Comparison of ENCODE assay signal across 2 cellular contexts in the genomic region with DNA sequence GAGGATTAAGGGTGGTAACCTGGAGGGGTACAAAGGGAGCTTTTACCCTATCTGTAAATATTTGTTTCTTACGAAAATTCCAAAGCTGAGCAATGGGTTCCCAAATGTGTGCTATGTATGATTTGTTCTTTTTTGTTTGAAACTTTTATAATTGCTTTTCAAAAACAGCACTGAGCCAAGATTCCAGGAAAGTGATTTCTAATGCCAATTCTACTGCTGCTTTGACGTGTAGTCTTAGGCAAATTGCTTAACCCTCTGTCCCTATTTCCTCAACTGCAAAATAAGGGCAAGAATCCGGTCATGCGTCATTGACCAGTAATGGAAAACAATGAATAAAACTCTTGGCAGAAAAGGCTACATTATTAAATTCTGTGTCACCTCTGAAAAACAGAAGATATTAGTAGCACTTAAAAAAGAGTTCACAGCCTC.
A peak's percentile ranks its signal among the peaks of the same experiment; 100 is the strongest.
TF ChIP-seq lines count a peak whose summit lies in the region.

No MANE protein-coding gene starts in this region.

TF ChIP-seq in endothelial cell of umbilical vein, 7 proteins besides CTCF, POLR2A, EP300 and RAD21:
- TF ChIP-seq EZH2 (IDR thresholded peaks at IDR 0.05; ENCODE audit: borderline replicate concordance, low read depth, low read length, severe bottlenecking): no peak
- TF ChIP-seq MYC (IDR thresholded peaks at IDR 0.05; ENCODE audit: low read depth, low read length): no peak
- TF ChIP-seq FOS (IDR thresholded peaks at IDR 0.05; ENCODE audit: borderline replicate concordance, insufficient read depth, low read length): peak; percentile 81
- TF ChIP-seq, protein P1, sequence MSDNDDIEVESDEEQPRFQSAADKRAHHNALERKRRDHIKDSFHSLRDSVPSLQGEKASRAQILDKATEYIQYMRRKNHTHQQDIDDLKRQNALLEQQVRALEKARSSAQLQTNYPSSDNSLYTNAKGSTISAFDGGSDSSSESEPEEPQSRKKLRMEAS (IDR thresholded peaks at IDR 0.05; ENCODE audit: insufficient read depth, insufficient read length): no peak
- TF ChIP-seq GATA2 (IDR thresholded peaks at IDR 0.05; ENCODE audit: insufficient read depth, insufficient read length, low read depth, low read length): no peak
- peak; percentile 92 for TF ChIP-seq JUN (IDR thresholded peaks at IDR 0.05; ENCODE audit: borderline replicate concordance, insufficient read depth, insufficient read length, low read depth)
- TF ChIP-seq POLR2AphosphoS5 (IDR thresholded peaks at IDR 0.05; ENCODE audit: insufficient read depth, low read depth, low read length): no peak
TF ChIP-seq in endothelial cell of umbilical vein: peak in this region for 2.

TF ChIP-seq in WTC11, 78 proteins besides CTCF, POLR2A, EP300 and RAD21:
- TF ChIP-seq, protein P2, sequence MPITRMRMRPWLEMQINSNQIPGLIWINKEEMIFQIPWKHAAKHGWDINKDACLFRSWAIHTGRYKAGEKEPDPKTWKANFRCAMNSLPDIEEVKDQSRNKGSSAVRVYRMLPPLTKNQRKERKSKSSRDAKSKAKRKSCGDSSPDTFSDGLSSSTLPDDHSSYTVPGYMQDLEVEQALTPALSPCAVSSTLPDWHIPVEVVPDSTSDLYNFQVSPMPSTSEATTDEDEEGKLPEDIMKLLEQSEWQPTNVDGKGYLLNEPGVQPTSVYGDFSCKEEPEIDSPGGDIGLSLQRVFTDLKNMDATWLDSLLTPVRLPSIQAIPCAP (CRISPR knock-in tag; IDR thresholded peaks at IDR 0.05): no peak
- TF ChIP-seq ESRRA (CRISPR knock-in tag; IDR thresholded peaks at IDR 0.05; ENCODE audit: borderline replicate concordance) (no peak), CREB1 (CRISPR knock-in tag; IDR thresholded peaks at IDR 0.05) (no peak), SMAD4 (CRISPR knock-in tag; IDR thresholded peaks at IDR 0.05) (no peak), ZNF416 (CRISPR knock-in tag; IDR thresholded peaks at IDR 0.05) (no peak), ZBTB21 (CRISPR knock-in tag; IDR thresholded peaks at IDR 0.05; ENCODE audit: borderline replicate concordance) (no peak), HMGA2 (CRISPR knock-in tag; IDR thresholded peaks at IDR 0.05) (no peak), MYBL2 (CRISPR knock-in tag; IDR thresholded peaks at IDR 0.05) (no peak)
- TF ChIP-seq, protein P3, sequence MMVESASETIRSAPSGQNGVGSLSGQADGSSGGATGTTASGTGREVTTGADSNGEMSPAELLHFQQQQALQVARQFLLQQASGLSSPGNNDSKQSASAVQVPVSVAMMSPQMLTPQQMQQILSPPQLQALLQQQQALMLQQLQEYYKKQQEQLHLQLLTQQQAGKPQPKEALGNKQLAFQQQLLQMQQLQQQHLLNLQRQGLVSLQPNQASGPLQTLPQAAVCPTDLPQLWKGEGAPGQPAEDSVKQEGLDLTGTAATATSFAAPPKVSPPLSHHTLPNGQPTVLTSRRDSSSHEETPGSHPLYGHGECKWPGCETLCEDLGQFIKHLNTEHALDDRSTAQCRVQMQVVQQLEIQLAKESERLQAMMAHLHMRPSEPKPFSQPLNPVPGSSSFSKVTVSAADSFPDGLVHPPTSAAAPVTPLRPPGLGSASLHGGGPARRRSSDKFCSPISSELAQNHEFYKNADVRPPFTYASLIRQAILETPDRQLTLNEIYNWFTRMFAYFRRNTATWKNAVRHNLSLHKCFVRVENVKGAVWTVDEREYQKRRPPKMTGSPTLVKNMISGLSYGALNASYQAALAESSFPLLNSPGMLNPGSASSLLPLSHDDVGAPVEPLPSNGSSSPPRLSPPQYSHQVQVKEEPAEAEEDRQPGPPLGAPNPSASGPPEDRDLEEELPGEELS (CRISPR knock-in tag; IDR thresholded peaks at IDR 0.05): no peak
- TF ChIP-seq, protein P4, sequence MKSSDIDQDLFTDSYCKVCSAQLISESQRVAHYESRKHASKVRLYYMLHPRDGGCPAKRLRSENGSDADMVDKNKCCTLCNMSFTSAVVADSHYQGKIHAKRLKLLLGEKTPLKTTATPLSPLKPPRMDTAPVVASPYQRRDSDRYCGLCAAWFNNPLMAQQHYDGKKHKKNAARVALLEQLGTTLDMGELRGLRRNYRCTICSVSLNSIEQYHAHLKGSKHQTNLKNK (CRISPR knock-in tag; IDR thresholded peaks at IDR 0.05): no peak
- TF ChIP-seq, protein P5, sequence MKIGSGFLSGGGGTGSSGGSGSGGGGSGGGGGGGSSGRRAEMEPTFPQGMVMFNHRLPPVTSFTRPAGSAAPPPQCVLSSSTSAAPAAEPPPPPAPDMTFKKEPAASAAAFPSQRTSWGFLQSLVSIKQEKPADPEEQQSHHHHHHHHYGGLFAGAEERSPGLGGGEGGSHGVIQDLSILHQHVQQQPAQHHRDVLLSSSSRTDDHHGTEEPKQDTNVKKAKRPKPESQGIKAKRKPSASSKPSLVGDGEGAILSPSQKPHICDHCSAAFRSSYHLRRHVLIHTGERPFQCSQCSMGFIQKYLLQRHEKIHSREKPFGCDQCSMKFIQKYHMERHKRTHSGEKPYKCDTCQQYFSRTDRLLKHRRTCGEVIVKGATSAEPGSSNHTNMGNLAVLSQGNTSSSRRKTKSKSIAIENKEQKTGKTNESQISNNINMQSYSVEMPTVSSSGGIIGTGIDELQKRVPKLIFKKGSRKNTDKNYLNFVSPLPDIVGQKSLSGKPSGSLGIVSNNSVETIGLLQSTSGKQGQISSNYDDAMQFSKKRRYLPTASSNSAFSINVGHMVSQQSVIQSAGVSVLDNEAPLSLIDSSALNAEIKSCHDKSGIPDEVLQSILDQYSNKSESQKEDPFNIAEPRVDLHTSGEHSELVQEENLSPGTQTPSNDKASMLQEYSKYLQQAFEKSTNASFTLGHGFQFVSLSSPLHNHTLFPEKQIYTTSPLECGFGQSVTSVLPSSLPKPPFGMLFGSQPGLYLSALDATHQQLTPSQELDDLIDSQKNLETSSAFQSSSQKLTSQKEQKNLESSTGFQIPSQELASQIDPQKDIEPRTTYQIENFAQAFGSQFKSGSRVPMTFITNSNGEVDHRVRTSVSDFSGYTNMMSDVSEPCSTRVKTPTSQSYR (CRISPR knock-in tag; IDR thresholded peaks at IDR 0.05): no peak
- TF ChIP-seq, protein P6, sequence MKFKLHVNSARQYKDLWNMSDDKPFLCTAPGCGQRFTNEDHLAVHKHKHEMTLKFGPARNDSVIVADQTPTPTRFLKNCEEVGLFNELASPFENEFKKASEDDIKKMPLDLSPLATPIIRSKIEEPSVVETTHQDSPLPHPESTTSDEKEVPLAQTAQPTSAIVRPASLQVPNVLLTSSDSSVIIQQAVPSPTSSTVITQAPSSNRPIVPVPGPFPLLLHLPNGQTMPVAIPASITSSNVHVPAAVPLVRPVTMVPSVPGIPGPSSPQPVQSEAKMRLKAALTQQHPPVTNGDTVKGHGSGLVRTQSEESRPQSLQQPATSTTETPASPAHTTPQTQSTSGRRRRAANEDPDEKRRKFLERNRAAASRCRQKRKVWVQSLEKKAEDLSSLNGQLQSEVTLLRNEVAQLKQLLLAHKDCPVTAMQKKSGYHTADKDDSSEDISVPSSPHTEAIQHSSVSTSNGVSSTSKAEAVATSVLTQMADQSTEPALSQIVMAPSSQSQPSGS (CRISPR knock-in tag; IDR thresholded peaks at IDR 0.05; ENCODE audit: borderline replicate concordance, low read depth): no peak
